Comparison of ENCODE assay signal across 16 cellular contexts in the genomic region with DNA sequence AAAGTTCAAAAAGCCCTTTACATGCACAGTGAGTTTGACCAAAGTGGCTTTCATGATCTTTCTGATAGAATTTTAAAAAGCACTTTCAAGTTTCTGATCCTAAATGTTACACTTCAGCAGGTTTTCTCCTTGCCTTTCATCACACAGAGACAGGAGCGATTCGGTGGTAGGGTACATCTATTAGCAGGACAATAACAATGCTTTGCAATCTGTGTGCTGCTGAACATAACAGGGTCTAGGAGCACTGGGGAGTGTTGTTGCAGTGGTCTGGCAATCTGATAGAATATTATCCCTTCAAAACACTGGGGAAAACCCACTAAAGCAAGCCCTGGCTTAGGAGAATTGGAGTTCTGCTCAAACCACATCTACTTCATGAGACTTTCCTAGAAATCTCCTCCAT.
DNase-seq lines count a peak whose midpoint lies in the region; ATAC-seq and TF ChIP-seq lines count a peak whose summit lies in the region.
"Had no signal": no experiment of that assay in that cellular context is flagged by ENCODE, and none has a peak within 500 bp of the region (broad histone marks: within the 10 kb centered on the region; RNA-seq: fewer than 3 reads in every experiment).

No MANE protein-coding gene starts in this region.

- no peak overlapping the region for H4K8ac ChIP-seq in trophoblast cell (ENCODE audit: low read depth, low read length)

- peaks cover 13% of the 10 kb centered on the region for H3K4me1 Mint-ChIP-seq in WTC11
- H3K4me1 Mint-ChIP-seq in stimulated activated naive B cell treated with anti-CD40 and anti-IgM and Interleukin-4, amounts not matched to agents 10 μg/mL and 1 μg/mL and 100 μg/mL, for 72 hours, result no peaks in the 10 kb centered on the region
- H3K4me1 Mint-ChIP-seq: CD4-positive, CD25-positive, alpha-beta regulatory T cell; CD8-positive, alpha-beta memory T cell had no signal

- TF ChIP-seq CTCF in WTC11 (IDR thresholded peaks at IDR 0.05), result no peak
- no peak for TF ChIP-seq CTCF in hepatocyte (IDR thresholded peaks at IDR 0.05; ENCODE audit: poor library complexity)
- TF ChIP-seq CTCF in omental fat pad (IDR thresholded peaks at IDR 0.05), result no peak
- no peak for TF ChIP-seq CTCF in GM13976 (IDR thresholded peaks at IDR 0.05; ENCODE audit: borderline replicate concordance, control extremely low read depth, extremely low read depth, insufficient read depth, missing control alignments)

- H3K27ac Mint-ChIP-seq in WTC11, result no peak overlapping the region
- H3K27ac Mint-ChIP-seq in stimulated activated naive B cell treated with anti-CD40 and anti-IgM and Interleukin-4, amounts not matched to agents 10 μg/mL and 1 μg/mL and 100 μg/mL, for 72 hours, result no peak overlapping the region
- H3K27ac Mint-ChIP-seq: CD4-positive, CD25-positive, alpha-beta regulatory T cell had no signal

- POLR2A ChIA-PET in WTC11 (lab: Charles Lee), result no interaction called here

- H2BK120ac ChIP-seq in trophoblast cell (ENCODE audit: insufficient read depth, low read length, poor library complexity), result no peak overlapping the region

- H4K20me1 ChIP-seq in hepatocyte (ENCODE audit: insufficient read depth, poor library complexity, severe bottlenecking), result no peaks in the 10 kb centered on the region

- H3K4ac ChIP-seq in trophoblast cell (ENCODE audit: low read depth, low read length), result no peak overlapping the region

- H3K4me1 ChIP-seq in hepatocyte (ENCODE audit: insufficient read depth), result peaks cover 10% of the 10 kb centered on the region
- H3K4me1 ChIP-seq in trophoblast cell (ENCODE audit: control insufficient read depth in 1 of 2, insufficient read depth in 2 of 2, low read length in 2 of 2), result peaks cover 7 to 16% of the 10 kb centered on the region in 2 experiments
- H3K4me1 ChIP-seq: BE2C had no signal

- H3K36me3 Mint-ChIP-seq in WTC11, result no peaks in the 10 kb centered on the region
- H3K36me3 Mint-ChIP-seq in stimulated activated naive B cell treated with anti-CD40 and anti-IgM and Interleukin-4, amounts not matched to agents 10 μg/mL and 1 μg/mL and 100 μg/mL, for 72 hours, result no peaks in the 10 kb centered on the region
- H3K36me3 Mint-ChIP-seq: CD4-positive, CD25-positive, alpha-beta regulatory T cell; CD8-positive, alpha-beta memory T cell had no signal

- H3K27ac ChIP-seq in hepatocyte, result peak overlapping the region; percentile 44
- peak overlapping the region; percentile 82 for H3K27ac ChIP-seq in trophoblast cell (ENCODE audit: low read depth, low read length)

- H2AFZ ChIP-seq in hepatocyte (no peak overlapping the region), trophoblast cell (ENCODE audit: insufficient read depth, low read length, poor library complexity) (no peak overlapping the region)

- no peaks in the 10 kb centered on the region for H3K9me3 Mint-ChIP-seq in WTC11
- H3K9me3 Mint-ChIP-seq in stimulated activated naive B cell treated with anti-CD40 and anti-IgM and Interleukin-4, amounts not matched to agents 10 μg/mL and 1 μg/mL and 100 μg/mL, for 72 hours, result no peaks in the 10 kb centered on the region
- H3K9me3 Mint-ChIP-seq: CD4-positive, CD25-positive, alpha-beta regulatory T cell; CD8-positive, alpha-beta memory T cell had no signal

- H4K12ac ChIP-seq in trophoblast cell (ENCODE audit: low read depth, low read length), result no peak overlapping the region

- in situ Hi-C loops in GM13976 (cut with MboI; ENCODE audit: low sequenced_read_pairs, unreplicated experiment) (no loop called here), G401 (cut with HindIII; ENCODE audit: low sequenced_read_pairs) (no loop called here)

- ATAC-seq in WTC11 (peak; percentile 66), omental fat pad (ENCODE audit: low FRiP score) (no peak)
- ATAC-seq in stimulated activated naive B cell treated with anti-CD40 and anti-IgM and Interleukin-4, amounts not matched to agents 10 μg/mL and 1 μg/mL and 100 μg/mL, for 72 hours (replicated peaks), result no peak

- H3K18ac ChIP-seq in trophoblast cell (ENCODE audit: low read length), result no peak overlapping the region

- CTCF ChIA-PET in WTC11 (lab: Charles Lee), result interaction anchor here (1.0 to 1.9 kb wide), 3 partner anchors 11 to 99 kb away, joined by 3 to 8 read pairs (median 5); no protein-coding TSS in a partner anchor

- H3K27me3 Mint-ChIP-seq in WTC11 (ENCODE audit: low read depth), result peaks cover 6% of the 10 kb centered on the region
- H3K27me3 Mint-ChIP-seq in stimulated activated naive B cell treated with anti-CD40 and anti-IgM and Interleukin-4, amounts not matched to agents 10 μg/mL and 1 μg/mL and 100 μg/mL, for 72 hours, result peaks cover 0 to 33% of the 10 kb centered on the region in 2 donors
- H3K27me3 Mint-ChIP-seq: CD4-positive, CD25-positive, alpha-beta regulatory T cell had no signal

- no peak overlapping the region for H3K4me2 ChIP-seq in hepatocyte
- peak overlapping the region; percentile 37 for H3K4me2 ChIP-seq in trophoblast cell (ENCODE audit: low read length)

- 55% methylated on average over 2 of the region's 2 CpGs for WGBS in hepatocyte (ENCODE audit: low lambda C conversion rate, missing lambda C conversion rate)
- whole genome bisulfite sequencing in trophoblast cell (ENCODE audit: extremely low coverage, insufficient coverage, insufficient read length), result no CpG with 5 or more reads among the region's 2 CpGs

- no peak overlapping the region for H4K91ac ChIP-seq in trophoblast cell (ENCODE audit: low read depth, low read length)

- H2BK12ac ChIP-seq in trophoblast cell (ENCODE audit: low read length), result peak overlapping the region; percentile 51

- DNase-seq in WTC11 (ENCODE audit: low spot score), result no peak
- no peak for DNase-seq in hepatocyte (ENCODE audit: low spot score)
- DNase-seq in trophoblast cell, result no peak
- DNase-seq in stimulated activated naive B cell treated with anti-CD40 and anti-IgM and Interleukin-4, amounts not matched to agents 10 μg/mL and 1 μg/mL and 100 μg/mL, for 72 hours, result no peak
- DNase-seq in omental fat pad (ENCODE audit: low spot score), result no peak
- DNase-seq in GM13976 (ENCODE audit: low spot score), result no peak
- no peak for DNase-seq in G401 (ENCODE audit: low spot score)
- DNase-seq: ACHN; BE2C; C1 segment of cervical spinal cord; CD4-positive, CD25-positive, alpha-beta regulatory T cell; CD8-positive, alpha-beta memory T cell; COR-L47; GDM1; HCEC 1CT; KG1 had no signal

- H3K36me3 ChIP-seq in hepatocyte (replicated peaks; ENCODE audit: insufficient read depth, low read depth) (no peaks in the 10 kb centered on the region), trophoblast cell (ENCODE audit: control insufficient read depth in 1 of 2, insufficient read depth in 2 of 2, low read length in 2 of 2) (no peaks in the 10 kb centered on the region)
- H3K36me3 ChIP-seq: BE2C had no signal

- no peak overlapping the region for H3K14ac ChIP-seq in trophoblast cell (ENCODE audit: low read length)

- H3K4me3 ChIP-seq in hepatocyte (no peak overlapping the region), trophoblast cell (ENCODE audit: low read depth, low read length) (no peak overlapping the region)

- H3K79me2 ChIP-seq in hepatocyte (no peaks in the 10 kb centered on the region), trophoblast cell (ENCODE audit: control insufficient read depth, insufficient read depth, low read length, poor library complexity) (no peaks in the 10 kb centered on the region)

- H3K9ac ChIP-seq in trophoblast cell (ENCODE audit: low read length), result no peak overlapping the region

- H3K23ac ChIP-seq in trophoblast cell (ENCODE audit: low read length), result no peak overlapping the region

- H3K27me3 ChIP-seq in hepatocyte (no peaks in the 10 kb centered on the region), trophoblast cell (ENCODE audit: insufficient read depth, low read length) (no peaks in the 10 kb centered on the region)
- H3K27me3 ChIP-seq: BE2C had no signal

- H2BK5ac ChIP-seq in trophoblast cell (ENCODE audit: low read depth, low read length, poor library complexity), result peak overlapping the region; percentile 25

- H3K9me2 ChIP-seq in hepatocyte (replicated peaks; ENCODE audit: insufficient read depth), result no peaks in the 10 kb centered on the region

- H3K4me3 Mint-ChIP-seq in WTC11, result no peak overlapping the region
- no peak overlapping the region for H3K4me3 Mint-ChIP-seq in stimulated activated naive B cell treated with anti-CD40 and anti-IgM and Interleukin-4, amounts not matched to agents 10 μg/mL and 1 μg/mL and 100 μg/mL, for 72 hours
- H3K4me3 Mint-ChIP-seq: CD4-positive, CD25-positive, alpha-beta regulatory T cell; CD8-positive, alpha-beta memory T cell had no signal

- H2AK5ac ChIP-seq in trophoblast cell (ENCODE audit: low read length), result no peak overlapping the region

- H3K79me1 ChIP-seq in trophoblast cell (ENCODE audit: low read length), result peaks cover 11% of the 10 kb centered on the region

- H3K9me3 ChIP-seq in hepatocyte (ENCODE audit: low read depth) (no peaks in the 10 kb centered on the region), trophoblast cell (ENCODE audit: insufficient read depth, low read depth, low read length) (no peaks in the 10 kb centered on the region)
- H3K9me3 ChIP-seq: BE2C had no signal

TF ChIP-seq in WTC11, 78 proteins besides CTCF, POLR2A, EP300 and RAD21 (continues in another document):
- TF ChIP-seq, protein P1, sequence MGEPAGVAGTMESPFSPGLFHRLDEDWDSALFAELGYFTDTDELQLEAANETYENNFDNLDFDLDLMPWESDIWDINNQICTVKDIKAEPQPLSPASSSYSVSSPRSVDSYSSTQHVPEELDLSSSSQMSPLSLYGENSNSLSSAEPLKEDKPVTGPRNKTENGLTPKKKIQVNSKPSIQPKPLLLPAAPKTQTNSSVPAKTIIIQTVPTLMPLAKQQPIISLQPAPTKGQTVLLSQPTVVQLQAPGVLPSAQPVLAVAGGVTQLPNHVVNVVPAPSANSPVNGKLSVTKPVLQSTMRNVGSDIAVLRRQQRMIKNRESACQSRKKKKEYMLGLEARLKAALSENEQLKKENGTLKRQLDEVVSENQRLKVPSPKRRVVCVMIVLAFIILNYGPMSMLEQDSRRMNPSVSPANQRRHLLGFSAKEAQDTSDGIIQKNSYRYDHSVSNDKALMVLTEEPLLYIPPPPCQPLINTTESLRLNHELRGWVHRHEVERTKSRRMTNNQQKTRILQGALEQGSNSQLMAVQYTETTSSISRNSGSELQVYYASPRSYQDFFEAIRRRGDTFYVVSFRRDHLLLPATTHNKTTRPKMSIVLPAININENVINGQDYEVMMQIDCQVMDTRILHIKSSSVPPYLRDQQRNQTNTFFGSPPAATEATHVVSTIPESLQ (CRISPR knock-in tag; IDR thresholded peaks at IDR 0.05), result no peak
- no peak for TF ChIP-seq FOXK1 (CRISPR knock-in tag; IDR thresholded peaks at IDR 0.05)
- no peak for TF ChIP-seq ZNF317 (CRISPR knock-in tag; IDR thresholded peaks at IDR 0.05; ENCODE audit: borderline replicate concordance, low read depth)
- TF ChIP-seq PRRX2 (CRISPR knock-in tag; IDR thresholded peaks at IDR 0.05), result no peak
